ENCODE assay signal across 14 cellular contexts in the genomic region with DNA sequence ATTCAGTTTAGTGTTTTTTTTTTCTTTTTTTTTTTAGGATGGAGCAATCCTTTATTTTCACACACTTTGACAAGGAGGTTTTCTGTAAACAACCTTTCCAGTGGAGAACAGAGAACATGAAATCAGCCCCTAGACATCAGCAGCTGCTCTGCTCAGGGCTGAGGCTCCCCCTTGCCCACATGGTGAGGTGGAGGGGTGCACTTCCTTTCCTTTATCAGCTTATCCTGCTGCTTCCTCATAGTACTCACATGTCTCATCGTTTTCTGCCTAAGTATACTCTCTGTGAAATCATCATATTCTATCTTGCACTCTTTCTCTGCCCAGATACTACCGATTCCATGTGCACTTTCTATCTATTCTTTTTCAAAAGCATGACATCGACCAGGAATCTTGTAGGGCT. TPM values are rescaled to one million over a fixed set of nuclear protein-coding genes. Genes with fewer than 3 reads are reported as not detected.
DNase-seq lines count a peak whose midpoint lies in the region; ATAC-seq, FAIRE-seq and TF ChIP-seq lines count a peak whose summit lies in the region.
"Had no signal": no experiment of that assay in that cellular context is flagged by ENCODE, and none has a peak within 500 bp of the region (broad histone marks: within the 10 kb centered on the region; RNA-seq: fewer than 3 reads in every experiment).

No MANE protein-coding gene starts in this region.

- no peak overlapping the region for H2AK5ac ChIP-seq in H1 (ENCODE audit: low read depth, low read length)

- no peaks in the 10 kb centered on the region for H3K36me3 ChIP-seq in RWPE2 (ENCODE audit: low read depth)
- H3K36me3 ChIP-seq in H1 (ENCODE audit: control insufficient read depth in 2 of 4, insufficient read depth in 4 of 4, low read length in 3 of 4) = no peaks in the 10 kb centered on the region
- no peaks in the 10 kb centered on the region for H3K36me3 ChIP-seq in upper lobe of right lung
- H3K36me3 ChIP-seq: pancreas had no signal

- CTCF ChIA-PET in H1 (lab: Charles Lee; ENCODE audit: partially characterized antibody) = interaction anchor here (0.6 kb wide), 2 partner anchors 29 to 45 kb away, joined by 3 read pairs; no protein-coding TSS in a partner anchor

- no peak overlapping the region for H3K9ac ChIP-seq in H1 (replicated peaks in 1 of 4; ENCODE audit: extremely low read depth in 1 of 4, low read depth in 3 of 4, low read length in 3 of 4)

- H3K27ac ChIP-seq in RWPE2 (ENCODE audit: poor library complexity, severe bottlenecking) = no peak overlapping the region
- no peak overlapping the region for H3K27ac ChIP-seq in H1 (ENCODE audit: low read depth, low read length)
- no peak overlapping the region for H3K27ac ChIP-seq in upper lobe of right lung
- H3K27ac ChIP-seq: A549, pancreas had no signal

- no peak overlapping the region for H2BK12ac ChIP-seq in H1 (ENCODE audit: low read depth, low read length)

- H3K27me3 ChIP-seq in RWPE2 (ENCODE audit: insufficient read depth, poor library complexity, severe bottlenecking) (no peaks in the 10 kb centered on the region), H1 (replicated peaks in 1 of 4; ENCODE audit: control insufficient read depth in 3 of 4, extremely low read depth in 1 of 4, insufficient read depth in 3 of 4, low read length in 3 of 4) (0 out of 7 replicates have a peak, but pooled peaks cover 0 to 2% (median 0%) of the 10 kb centered on the region in 4 experiments), upper lobe of right lung (no peaks in the 10 kb centered on the region)
- H3K27me3 ChIP-seq: pancreas had no signal

- H2BK120ac ChIP-seq in H1 (replicated peaks; ENCODE audit: low read depth, low read length) = no peak overlapping the region

- no peak overlapping the region for H3K4me3 ChIP-seq in RWPE2 (ENCODE audit: severe bottlenecking)
- H3K4me3 ChIP-seq in H1 (ENCODE audit: extremely low read depth in 1 of 4, insufficient read depth in 2 of 4, low read depth in 3 of 4, low read length in 4 of 4) = no peak overlapping the region
- no peak overlapping the region for H3K4me3 ChIP-seq in upper lobe of right lung
- H3K4me3 ChIP-seq: A549, pancreas had no signal

- H3K9me3 ChIP-seq in RWPE2 (ENCODE audit: severe bottlenecking) = no peaks in the 10 kb centered on the region
- H3K9me3 ChIP-seq in H1 (ENCODE audit: insufficient read depth in 2 of 2, low read depth in 1 of 2, low read length in 1 of 2) = peaks cover 6 to 7% of the 10 kb centered on the region in 2 experiments; a peak in 3 of 4 replicates
- no peaks in the 10 kb centered on the region for H3K9me3 ChIP-seq in upper lobe of right lung
- H3K9me3 ChIP-seq: A549, pancreas had no signal

- no peak overlapping the region for H2BK5ac ChIP-seq in H1 (ENCODE audit: low read depth, low read length)

- no peak overlapping the region for H3K14ac ChIP-seq in H1 (ENCODE audit: insufficient read length)

- H3K56ac ChIP-seq in H1 (replicated peaks; ENCODE audit: insufficient read length, low read depth, low read length) = no peak overlapping the region

- ATAC-seq in RWPE2 (ENCODE audit: low read depth) (0 out of 3 replicates have a peak, but pooled peaks have one; percentile 29), upper lobe of right lung (peak; percentile 23)
- ATAC-seq: A549; activated CD4-positive, CD25-positive, alpha-beta regulatory T cell treated with anti-CD3 and anti-CD28 coated beads, Interleukin-2, amount 50 U/mL, for 24 hours; pancreas had no signal

- no peak overlapping the region for H3K4ac ChIP-seq in H1 (replicated peaks; ENCODE audit: insufficient read length, low read depth, low read length)

- H3K79me2 ChIP-seq in H1 (ENCODE audit: control insufficient read depth in 1 of 2, insufficient read depth in 2 of 2, low read length in 2 of 2) = no peaks in the 10 kb centered on the region

- 88% methylated on average over 3 of the region's 3 CpGs; no CpG with 5 or more reads in 1 of the 2 experiments for WGBS in H1 (ENCODE audit: extremely low coverage in 1 of 2, insufficient coverage in 1 of 2, insufficient read length in 1 of 2, insufficient replicate concordance in 2 of 2, low coverage in 1 of 2, low lambda C conversion rate in 2 of 2, missing lambda C conversion rate in 1 of 2), 2 experiments

- H3K79me1 ChIP-seq in H1 (ENCODE audit: low read depth, low read length) = no peaks in the 10 kb centered on the region

- intact Hi-C loops in upper lobe of right lung (cut with DNase I) = no loop called here

- TF ChIP-seq CTCF in RWPE2 (IDR thresholded peaks at IDR 0.05; ENCODE audit: poor library complexity, severe bottlenecking) (no peak), H1 (IDR thresholded peaks at IDR 0.05; ENCODE audit: control extremely low read depth in 1 of 3, insufficient read depth in 1 of 3, low read depth in 1 of 3, low read length in 3 of 3) (no peak), upper lobe of right lung (IDR thresholded peaks at IDR 0.05) (no peak)

- POLR2A ChIA-PET in H1 (lab: Charles Lee; ENCODE audit: partially characterized antibody) = no interaction called here

- H3K23ac ChIP-seq in H1 (ENCODE audit: insufficient read length) = no peak overlapping the region

- H2AFZ ChIP-seq in H1 (ENCODE audit: low read length) = peak overlapping the region; percentile 22; the same call in 1 of the 2 replicates

- peaks cover 22% of the 10 kb centered on the region for H3K4me1 ChIP-seq in RWPE2 (ENCODE audit: insufficient read depth, poor library complexity, severe bottlenecking)
- H3K4me1 ChIP-seq in H1 (replicated peaks in 1 of 4; ENCODE audit: control insufficient read depth in 3 of 4, insufficient read depth in 4 of 4, low read length in 3 of 4) = peaks cover 0 to 11% (median 5%) of the 10 kb centered on the region in 4 experiments; a peak in 5 of 7 replicates
- H3K4me1 ChIP-seq in upper lobe of right lung = no peaks in the 10 kb centered on the region
- H3K4me1 ChIP-seq: A549, pancreas had no signal

- H4K91ac ChIP-seq in H1 (replicated peaks; ENCODE audit: insufficient read length, low read length) = no peak overlapping the region

- H3K4me2 ChIP-seq in H1 (ENCODE audit: insufficient read depth in 1 of 2, low read depth in 2 of 2, low read length in 2 of 2) = no peak overlapping the region
- H3K4me2 ChIP-seq: A549 had no signal

- no peak overlapping the region for H2BK15ac ChIP-seq in H1 (ENCODE audit: low read length)

- no peak overlapping the region for H2BK20ac ChIP-seq in H1 (ENCODE audit: low read length)

- H4K5ac ChIP-seq in H1 (ENCODE audit: insufficient read length, low read depth, low read length) = no peak overlapping the region

- no peak for TF ChIP-seq RAD21 in H1 (IDR thresholded peaks at IDR 0.05 in 1 of 2, conservative IDR thresholded peaks at IDR 0.05 in 1 of 2; ENCODE audit: low read depth in 2 of 2, low read length in 2 of 2)

- FAIRE-seq in H1 (lab: Jason Lieb, UNC) (no peak), GM12892 (lab: Jason Lieb, UNC) (no peak)
- FAIRE-seq: A549, pancreas had no signal

- H4K8ac ChIP-seq in H1 (ENCODE audit: extremely low read depth, insufficient read depth, low read length) = no peak overlapping the region

- H4K20me1 ChIP-seq in H1 (replicated peaks in 1 of 2; ENCODE audit: control insufficient read depth in 1 of 2, insufficient read depth in 2 of 2, low read length in 2 of 2) = no peaks in the 10 kb centered on the region

- TF ChIP-seq POLR2A in H1 (IDR thresholded peaks at IDR 0.05; ENCODE audit: control extremely low read depth in 1 of 2, low read depth in 2 of 2, low read length in 2 of 2) (no peak), GM12892 (IDR thresholded peaks at IDR 0.05; ENCODE audit: low read depth, low read length) (no peak)

- H3K23me2 ChIP-seq in H1 (ENCODE audit: low read depth, low read length) = no peaks in the 10 kb centered on the region

- no peak for TF ChIP-seq EP300 in H1 (IDR thresholded peaks at IDR 0.05; ENCODE audit: borderline replicate concordance in 1 of 2, low read depth in 2 of 2, low read length in 2 of 2)

- peak; percentile 30 for DNase-seq in NOMO-1 treated with DMSO at 0.1 percent for 48 hours (lab: John Stamatoyannopoulos, UW; ENCODE audit: unreplicated experiment)
- no peak for DNase-seq in NOMO-1 treated with dmso at 0.1 percent for 144 hours (lab: John Stamatoyannopoulos, UW; ENCODE audit: unreplicated experiment)
- no peak for DNase-seq in RWPE2 (ENCODE audit: low spot score)
- DNase-seq in H1 (ENCODE audit: low read depth in 1 of 2, low spot score in 2 of 2) = no peak
- no peak for DNase-seq in upper lobe of right lung
- no peak for DNase-seq in GM12892 (ENCODE audit: insufficient read length)
- DNase-seq in activated CD8-positive, alpha-beta memory T cell treated with anti-CD3 and anti-CD28 coated beads for 24 hours = no peak
- no peak for DNase-seq in NCI-H526 treated with DMSO at 0.1 percent for 48 hours (lab: John Stamatoyannopoulos, UW)
- DNase-seq: activated CD8-positive, alpha-beta memory T cell treated with anti-CD3 and anti-CD28 coated beads, Interleukin-2, amount 50 U/mL, for 4 hours; activated gamma-delta T cell treated with Interleukin-2 at 50 U/mL for 16 hours; head of caudate nucleus; pancreas had no signal

- H3K18ac ChIP-seq in H1 (ENCODE audit: extremely low read depth, low read length) = no peak overlapping the region

TF ChIP-seq in H1, 55 proteins besides CTCF, POLR2A, EP300 and RAD21:
- no peak for TF ChIP-seq MAFK (IDR thresholded peaks at IDR 0.05; ENCODE audit: low read depth, low read length)
- TF ChIP-seq FOSL1 (IDR thresholded peaks at IDR 0.05; ENCODE audit: insufficient read depth, low read depth, low read length) = no peak
- TF ChIP-seq CHD2 (IDR thresholded peaks at IDR 0.05; ENCODE audit: low read length) = no peak
- no peak for TF ChIP-seq MAX (IDR thresholded peaks at IDR 0.05)

RNA-seq across cellular contexts. Expression of gene PRSS12, which starts 47.6 kb away (rescaled TPM):
- total RNA-seq in H1 (2021; fragmentation: NEBNext Ultra II Directional; extraction: Animal tissue kit (Norgen Biotek cat#: 25700)) = 7.1 and 9.3 TPM in 2 replicates
- polyA plus RNA-seq in H1 (2011; rRNA removed) = 2.5 and 2.6 TPM in 2 replicates
- polyA plus RNA-seq in H1 (2011; cell fraction: cytosol; rRNA removed) = 4.0 TPM
- 2.8 TPM for polyA plus RNA-seq in H1 (2011; cell fraction: nucleus; rRNA removed)
- polyA plus RNA-seq in H1 (2012, experiment 1 of 2) = 5.5 to 7.3 TPM (median 6.3 TPM) in 4 replicates
- 4.8 TPM for polyA plus RNA-seq in H1 (2012, experiment 2 of 2)
- polyA plus RNA-seq in H1 (2013, experiment 1 of 2) = 6.9 TPM
- 6.5 TPM for polyA plus RNA-seq in H1 (2013, experiment 2 of 2)
- 2.8 and 3.6 TPM in 2 replicates for polyA minus RNA-seq in H1 (2011; rRNA and poly(A)+ RNA removed)
- polyA minus RNA-seq in H1 (2011; cell fraction: cytosol; rRNA and poly(A)+ RNA removed) = 2.1 TPM
- polyA minus RNA-seq in H1 (2011; cell fraction: nucleus; rRNA and poly(A)+ RNA removed) = 6.6 TPM
- 5.4 TPM for total RNA-seq in upper lobe of right lung
- polyA plus RNA-seq in GM12892 (2012; ENCODE audit: missing spikeins) = 0.19 TPM
